19 cellular contexts compared by ENCODE assay signal in the genomic region with DNA sequence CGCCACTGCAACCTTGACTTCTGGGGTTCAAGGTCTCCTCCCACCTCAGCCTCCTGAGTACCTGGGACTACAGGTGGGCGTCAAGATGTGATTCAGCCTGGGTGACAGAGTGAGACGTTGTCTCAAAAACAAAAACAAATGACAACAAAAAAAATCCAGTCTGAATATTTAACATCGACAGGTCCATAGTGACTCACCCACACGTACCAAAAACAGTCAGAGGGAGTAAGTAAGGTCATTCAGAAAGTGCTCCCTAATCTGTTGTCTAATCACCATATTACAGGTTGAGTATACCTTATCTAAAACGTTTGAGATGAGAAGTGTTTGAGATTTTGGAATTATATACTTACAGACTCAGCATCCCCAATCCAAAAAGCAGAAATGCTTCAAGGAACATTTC. TPM values are rescaled to one million over a fixed set of nuclear protein-coding genes. Genes with fewer than 3 reads are reported as not detected.
A peak's percentile ranks its signal among the peaks of the same experiment; 100 is the strongest.
DNase-seq lines count a peak whose midpoint lies in the region; ATAC-seq lines count a peak whose summit lies in the region.
"Had no signal": no experiment of that assay in that cellular context is flagged by ENCODE, and none has a peak within 500 bp of the region (broad histone marks: within the 10 kb centered on the region; RNA-seq: fewer than 3 reads in every experiment).

No MANE protein-coding gene starts in this region.

- peaks cover 10 to 22% of the 10 kb centered on the region in 2 donors for H3K36me3 Mint-ChIP-seq in activated T-cell treated with anti-CD3 and anti-CD28 coated beads, Interleukin-2, amount 50 U/mL, for 72 hours (ENCODE audit: insufficient read depth in 2 of 2)
- H3K36me3 Mint-ChIP-seq in stimulated activated effector memory CD8-positive, alpha-beta T cell treated with anti-CD3 and anti-CD28 coated beads, Interleukin-12 subunit alpha, Interleukin-12 subunit beta, amount 100 ng/mL, for 72 hours: peaks cover 100% of the 10 kb centered on the region

- H3K4me3 Mint-ChIP-seq in activated T-cell treated with anti-CD3 and anti-CD28 coated beads, Interleukin-2, amount 50 U/mL, for 72 hours: no peak overlapping the region
- H3K4me3 Mint-ChIP-seq in stimulated activated naive CD8-positive, alpha-beta T cell treated with anti-CD3 and anti-CD28 coated beads, Interleukin-15, amount 100 ng/mL, for 72 hours: no peak overlapping the region
- no peak overlapping the region for H3K4me3 Mint-ChIP-seq in stimulated activated effector memory CD8-positive, alpha-beta T cell treated with anti-CD3 and anti-CD28 coated beads, Interleukin-12 subunit alpha, Interleukin-12 subunit beta, amount 100 ng/mL, for 72 hours
- H3K4me3 Mint-ChIP-seq: CD4-positive, CD25-positive, alpha-beta regulatory T cell; CD8-positive, alpha-beta memory T cell; H9 had no signal

- peak; percentile 76 to 94 for ATAC-seq in activated T-cell treated with anti-CD3 and anti-CD28 coated beads, Interleukin-2, amount 50 U/mL, for 72 hours (replicated peaks in 1 of 2)
- ATAC-seq in stimulated activated naive CD8-positive, alpha-beta T cell treated with anti-CD3 and anti-CD28 coated beads, Interleukin-15, amount 100 ng/mL, for 72 hours: peak; percentile 46
- ATAC-seq in stimulated activated naive CD8-positive, alpha-beta T cell treated with anti-CD3 and anti-CD28 coated beads, Interleukin-15, Interleukin-2, amounts not matched to agents 100 U/mL and 50 U/mL, for 24 hours: no peak
- peak; percentile 68 for ATAC-seq in stimulated activated effector memory CD8-positive, alpha-beta T cell treated with anti-CD3 and anti-CD28 coated beads, Interleukin-12 subunit alpha, Interleukin-12 subunit beta, amount 100 ng/mL, for 72 hours
- ATAC-seq: GM12878 had no signal

- H3K4me1 Mint-ChIP-seq in activated T-cell treated with anti-CD3 and anti-CD28 coated beads, Interleukin-2, amount 50 U/mL, for 72 hours (ENCODE audit: low read depth): no peaks in the 10 kb centered on the region
- no peaks in the 10 kb centered on the region for H3K4me1 Mint-ChIP-seq in stimulated activated naive CD8-positive, alpha-beta T cell treated with anti-CD3 and anti-CD28 coated beads, Interleukin-15, amount 100 ng/mL, for 72 hours
- H3K4me1 Mint-ChIP-seq in stimulated activated effector memory CD8-positive, alpha-beta T cell treated with anti-CD3 and anti-CD28 coated beads, Interleukin-12 subunit alpha, Interleukin-12 subunit beta, amount 100 ng/mL, for 72 hours: peaks cover 7% of the 10 kb centered on the region
- H3K4me1 Mint-ChIP-seq: H9 had no signal

- DNase-seq in activated CD4-positive, alpha-beta T cell treated with anti-CD3 and anti-CD28 coated beads for 48 hours: peak; percentile 19
- DNase-seq in activated CD4-positive, alpha-beta T cell treated with anti-CD3 and anti-CD28 coated beads, Interleukin-2, amount 50 U/mL, for 1 hour: no peak
- peak; percentile 8 to 20 for DNase-seq in activated T-cell treated with anti-CD3 and anti-CD28 coated beads, Interleukin-2, amount 50 U/mL, for 72 hours
- no peak for DNase-seq in activated T-cell treated with anti-CD3 and anti-CD28 coated beads, Interleukin-2, amount 50 U/mL, for 48 hours
- no peak for DNase-seq in stimulated activated naive CD8-positive, alpha-beta T cell treated with anti-CD3 and anti-CD28 coated beads, Interleukin-15, amount 100 ng/mL, for 72 hours
- DNase-seq in stimulated activated naive CD8-positive, alpha-beta T cell treated with anti-CD3 and anti-CD28 coated beads, Interleukin-15, Interleukin-2, amounts not matched to agents 100 U/mL and 50 U/mL, for 24 hours: no peak
- no peak for DNase-seq in stimulated activated effector memory CD8-positive, alpha-beta T cell treated with anti-CD3 and anti-CD28 coated beads, Interleukin-12 subunit alpha, Interleukin-12 subunit beta, amount 100 ng/mL, for 72 hours (ENCODE audit: low spot score in 2 of 2)
- no peak for DNase-seq in NCI-H2107 (lab: John Stamatoyannopoulos, UW)
- DNase-seq: BE2C; C1 segment of cervical spinal cord; CD4-positive, CD25-positive, alpha-beta regulatory T cell; CD8-positive, alpha-beta memory T cell; COR-L47; DMS 273 treated with DMSO at 0.1 percent for 48 hours; DMS53; DND-41; EL; H9 had no signal

- no peak overlapping the region for H3K27ac Mint-ChIP-seq in activated T-cell treated with anti-CD3 and anti-CD28 coated beads, Interleukin-2, amount 50 U/mL, for 72 hours
- H3K27ac Mint-ChIP-seq in stimulated activated naive CD8-positive, alpha-beta T cell treated with anti-CD3 and anti-CD28 coated beads, Interleukin-15, amount 100 ng/mL, for 72 hours: peak overlapping the region in 1 of 2 donors; percentile 34
- peak overlapping the region; percentile 1 for H3K27ac Mint-ChIP-seq in stimulated activated effector memory CD8-positive, alpha-beta T cell treated with anti-CD3 and anti-CD28 coated beads, Interleukin-12 subunit alpha, Interleukin-12 subunit beta, amount 100 ng/mL, for 72 hours
- H3K27ac Mint-ChIP-seq: H9 had no signal

- no peaks in the 10 kb centered on the region for H3K27me3 Mint-ChIP-seq in activated T-cell treated with anti-CD3 and anti-CD28 coated beads, Interleukin-2, amount 50 U/mL, for 72 hours (ENCODE audit: low read depth)
- no peaks in the 10 kb centered on the region for H3K27me3 Mint-ChIP-seq in stimulated activated naive CD8-positive, alpha-beta T cell treated with anti-CD3 and anti-CD28 coated beads, Interleukin-15, amount 100 ng/mL, for 72 hours
- H3K27me3 Mint-ChIP-seq: CD4-positive, CD25-positive, alpha-beta regulatory T cell; CD8-positive, alpha-beta memory T cell had no signal

- no peaks in the 10 kb centered on the region for H3K9me3 Mint-ChIP-seq in activated T-cell treated with anti-CD3 and anti-CD28 coated beads, Interleukin-2, amount 50 U/mL, for 72 hours
- no peaks in the 10 kb centered on the region for H3K9me3 Mint-ChIP-seq in stimulated activated naive CD8-positive, alpha-beta T cell treated with anti-CD3 and anti-CD28 coated beads, Interleukin-15, amount 100 ng/mL, for 72 hours
- H3K9me3 Mint-ChIP-seq in stimulated activated effector memory CD8-positive, alpha-beta T cell treated with anti-CD3 and anti-CD28 coated beads, Interleukin-12 subunit alpha, Interleukin-12 subunit beta, amount 100 ng/mL, for 72 hours: no peaks in the 10 kb centered on the region
- H3K9me3 Mint-ChIP-seq: CD4-positive, CD25-positive, alpha-beta regulatory T cell; CD8-positive, alpha-beta memory T cell; H9 had no signal

RNA-seq across cellular contexts. Expression of gene SAP130, which starts 24.4 kb away (rescaled TPM):
- 10 to 100 TPM; 32.7 to 33.3 TPM for total RNA-seq in activated T-cell treated with anti-CD3 and anti-CD28 coated beads, Interleukin-2, amount 50 U/mL, for 72 hours

Comparison
In these comparisons a context has a peak if more than half of its experiments do, and no peak if none do; other contexts are left out.
1. DNase-seq: peak in activated CD4-positive, alpha-beta T cell treated with anti-CD3 and anti-CD28 coated beads for 48 hours (single experiment) and activated T-cell treated with anti-CD3 and anti-CD28 coated beads, Interleukin-2, amount 50 U/mL, for 72 hours (2 of 2); none in activated CD4-positive, alpha-beta T cell treated with anti-CD3 and anti-CD28 coated beads, Interleukin-2, amount 50 U/mL, for 1 hour (single experiment), activated T-cell treated with anti-CD3 and anti-CD28 coated beads, Interleukin-2, amount 50 U/mL, for 48 hours (0 of 2), stimulated activated naive CD8-positive, alpha-beta T cell treated with anti-CD3 and anti-CD28 coated beads, Interleukin-15, amount 100 ng/mL, for 72 hours (0 of 2), stimulated activated naive CD8-positive, alpha-beta T cell treated with anti-CD3 and anti-CD28 coated beads, Interleukin-15, Interleukin-2, amounts not matched to agents 100 U/mL and 50 U/mL, for 24 hours (single experiment), stimulated activated effector memory CD8-positive, alpha-beta T cell treated with anti-CD3 and anti-CD28 coated beads, Interleukin-12 subunit alpha, Interleukin-12 subunit beta, amount 100 ng/mL, for 72 hours (0 of 2) and NCI-H2107 (single experiment).